ENCODE assay signal across 8 cellular contexts in genomic region chr20:37651932-37652331, GRCh38. TPM values are rescaled to one million over a fixed set of nuclear protein-coding genes. Genes with fewer than 3 reads are reported as not detected.
A peak's percentile ranks its signal among the peaks of the same experiment; 100 is the strongest.
DNase-seq lines count a peak whose midpoint lies in the region; ATAC-seq and TF ChIP-seq lines count a peak whose summit lies in the region.

No MANE protein-coding gene starts in this region.

- no peaks in the 10 kb centered on the region for H4K20me1 ChIP-seq in GM23248 (ENCODE audit: insufficient read depth)

- in situ Hi-C loops in GM23248 (cut with MboI): no loop called here

- H3K9me3 ChIP-seq in tibial artery: no peaks in the 10 kb centered on the region
- H3K9me3 ChIP-seq in GM23248 (ENCODE audit: low read depth): no peaks in the 10 kb centered on the region

- H3F3A ChIP-seq in GM23248 (ENCODE audit: insufficient read depth): no peaks in the 10 kb centered on the region

- no peaks in the 10 kb centered on the region for H3K9me2 ChIP-seq in GM23248 (ENCODE audit: insufficient read depth)

- H3K4me1 ChIP-seq in tibial artery (no peaks in the 10 kb centered on the region), GM23248 (ENCODE audit: insufficient read depth) (peaks cover 7% of the 10 kb centered on the region; the same call in 1 of the 2 replicates)

- peak; percentile 77 for ATAC-seq in left colon

- intact Hi-C loops in left colon (cut with DNase I, micrococcal nuclease): no loop called here
- intact Hi-C loops in tibial artery (cut with DNase I; ENCODE audit: low total_unique reads): no loop called here

- peak; percentile 3 for DNase-seq in activated T-cell treated with anti-CD3 and anti-CD28 coated beads for 1 hour (ENCODE audit: low read depth)
- DNase-seq in activated T-cell treated with anti-CD3 and anti-CD28 coated beads, Interleukin-2, amount 50 U/mL, for 1 hour: no peak
- peak; percentile 29 for DNase-seq in NCI-H460 (ENCODE audit: extremely low read depth, low read depth)
- peak; percentile 35 for DNase-seq in amniotic epithelial cell (ENCODE audit: low read depth)
- peak; percentile 35 to 42 for DNase-seq in left colon
- no peak for DNase-seq in tibial artery
- DNase-seq in GM23248: no peak
- no peak for DNase-seq in stimulated activated naive CD4-positive, alpha-beta T cell treated with Interleukin-2 at 50 U/mL for 16 hours (lab: John Stamatoyannopoulos, UW)

- 40 to 53% methylated on average over 5 of the region's 5 CpGs for WGBS in GM23248 (ENCODE audit: low coverage in 1 of 2, low lambda C conversion rate in 2 of 2, missing lambda C conversion rate in 2 of 2), 2 experiments

- no peak overlapping the region for H3K4me3 ChIP-seq in tibial artery
- no peak overlapping the region for H3K4me3 ChIP-seq in GM23248

- H2AFZ ChIP-seq in GM23248: no peak overlapping the region

- no peak overlapping the region for H3K9ac ChIP-seq in GM23248

- H3K27ac ChIP-seq in tibial artery: no peak overlapping the region
- H3K27ac ChIP-seq in GM23248: no peak overlapping the region

- H3K4me2 ChIP-seq in GM23248 (ENCODE audit: unreplicated experiment): no peak overlapping the region

- H3K36me3 ChIP-seq in tibial artery (no peaks in the 10 kb centered on the region), GM23248 (ENCODE audit: low read depth) (no peaks in the 10 kb centered on the region)

- peak; percentile 8 to 21 for TF ChIP-seq CTCF in tibial artery (IDR thresholded peaks at IDR 0.05)

- no peaks in the 10 kb centered on the region for H3K79me2 ChIP-seq in GM23248 (ENCODE audit: insufficient read depth)

- H3K27me3 ChIP-seq in tibial artery (peaks cover 0 to 26% of the 10 kb centered on the region in 2 donors), GM23248 (replicated peaks; ENCODE audit: insufficient read depth) (peaks cover 9% of the 10 kb centered on the region)

RNA-seq across cellular contexts. Expression of gene CTNNBL1, which starts 41.9 kb away (rescaled TPM):
- 36.1 and 37.6 TPM in 2 replicates for total RNA-seq in NCI-H460 (2014; rRNA removed; shearing (Covaris generic))
- 19.5 and 21.0 TPM in 2 replicates for polyA plus RNA-seq in NCI-H460 (2014; cell fraction: nucleus; rRNA removed)
- 10 to 100 TPM; 35.0 to 37.6 TPM for total RNA-seq in left colon
- total RNA-seq in GM23248 (2014; rRNA removed; shearing (Covaris generic)): 22.4 and 25.3 TPM in 2 replicates
- 49.4 and 53.7 TPM in 2 replicates for polyA plus RNA-seq in GM23248 (2016; fragmentation: Nextera tagmentation; extraction: Ambion mirVana)

Comparison
In these comparisons a context has a peak if more than half of its experiments do, and no peak if none do; other contexts are left out.
1. DNase-seq: peak in activated T-cell treated with anti-CD3 and anti-CD28 coated beads for 1 hour (single experiment), NCI-H460 (single experiment), amniotic epithelial cell (single experiment) and left colon (2 of 2); none in activated T-cell treated with anti-CD3 and anti-CD28 coated beads, Interleukin-2, amount 50 U/mL, for 1 hour (single experiment), tibial artery (0 of 2), GM23248 (single experiment) and stimulated activated naive CD4-positive, alpha-beta T cell treated with Interleukin-2 at 50 U/mL for 16 hours (single experiment).